23 cellular contexts compared by ENCODE assay signal in the genomic region with DNA sequence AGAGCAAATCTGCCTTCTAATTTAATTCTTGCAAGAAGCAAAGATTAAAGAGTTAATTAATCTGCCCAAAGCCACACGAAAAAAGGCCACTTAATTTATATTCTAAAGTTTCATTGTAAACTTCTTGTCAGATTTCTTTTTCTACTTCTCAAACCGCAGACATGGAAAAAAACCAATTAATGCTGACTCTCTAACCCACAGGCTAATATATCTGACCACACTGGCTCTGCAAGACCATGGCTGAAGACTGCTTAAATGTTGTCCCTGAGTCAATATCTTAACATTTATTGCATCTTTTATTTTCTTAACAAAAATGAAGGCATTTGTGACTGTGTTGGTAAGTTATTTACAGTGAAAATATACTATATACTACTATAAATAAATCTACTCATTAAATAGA.
"Had no signal": no experiment of that assay in that cellular context is flagged by ENCODE, and none has a peak within 500 bp of the region (broad histone marks: within the 10 kb centered on the region; RNA-seq: fewer than 3 reads in every experiment).

No MANE protein-coding gene starts in this region.

- H3K4me1 ChIP-seq: Peyer's patch, SJSA1 had no signal

- DNase-seq: IMR-90; Kasumi-1; KG1; MG63; NCI-H1092 treated with DMSO at 0.1 percent for 48 hours; NCI-H1436; NCI-H187; NCI-H2029; NCI-H2081 treated with DMSO at 0.1 percent for 48 hours; NCI-H2171; NCI-H446; NCI-H510A; NCI-H524 treated with DMSO at 0.1 percent for 48 hours; NCI-H69; NCI-H774; NK-92 treated with Interleukin-12 subunit alpha and Interleukin-12 subunit beta, amount 100 ng/mL, for 24 hours; PC-9; Peyer's patch; Right ventricle myocardium superior; SIG-M5 had no signal

- H3K9me3 ChIP-seq: Peyer's patch, SJSA1 had no signal

- ATAC-seq: HepG2 had no signal

- H3K4me2 ChIP-seq: PC-9 had no signal

- H3K27ac ChIP-seq: PC-9, Peyer's patch, SJSA1, SK-N-MC had no signal

- H3K4me3 ChIP-seq: MG63, PC-9, Peyer's patch, SJSA1, SK-N-MC had no signal

- H2AFZ ChIP-seq: PC-9 had no signal

- H3K36me3 ChIP-seq: MG63, Peyer's patch, SJSA1 had no signal

- H3K27me3 ChIP-seq: MG63, Peyer's patch, SJSA1 had no signal
